Comparison of ENCODE assay signal across 8 cellular contexts in the genomic region with DNA sequence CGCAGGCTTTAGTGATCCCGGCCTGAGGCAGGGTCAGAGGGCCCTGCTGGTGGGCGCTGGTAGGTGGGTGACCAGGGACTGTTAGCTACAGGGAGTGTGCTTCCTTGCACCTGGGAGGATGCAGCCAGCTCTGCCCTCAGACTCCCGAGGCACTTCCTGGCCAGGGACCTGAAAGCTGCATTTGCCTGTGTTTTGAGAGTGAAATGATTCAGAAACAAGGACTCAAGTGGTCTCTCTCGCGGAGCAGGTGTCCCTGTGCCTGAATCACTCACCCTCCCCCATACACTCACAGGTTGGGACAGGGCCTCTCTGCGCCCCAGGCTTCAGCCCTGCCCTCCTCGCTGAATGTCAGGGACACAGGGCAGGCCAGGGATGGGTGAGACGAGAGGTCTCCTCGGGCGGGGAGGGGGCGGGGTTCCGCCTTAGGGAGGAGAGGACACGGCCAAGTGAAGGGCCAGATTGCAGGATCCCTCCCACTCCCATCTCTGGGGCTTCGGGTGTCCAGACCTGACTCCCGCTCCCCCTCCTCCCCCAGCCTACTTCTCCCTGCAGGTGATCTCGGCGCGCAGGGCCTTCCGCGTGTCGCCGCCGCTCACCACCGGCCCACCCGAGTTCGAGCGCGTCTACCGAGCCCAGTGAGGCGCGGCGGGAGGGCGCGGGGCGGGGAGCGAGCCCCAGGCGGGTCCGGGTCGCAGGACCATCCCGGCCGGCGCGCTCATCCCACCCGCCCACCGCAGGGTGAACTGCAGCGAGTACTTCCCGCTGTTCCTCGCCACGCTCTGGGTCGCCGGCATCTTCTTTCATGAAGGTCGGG. TPM values are rescaled to one million over a fixed set of nuclear protein-coding genes. Genes with fewer than 3 reads are reported as not detected.
DNase-seq lines count a peak whose midpoint lies in the region; ATAC-seq, FAIRE-seq and TF ChIP-seq lines count a peak whose summit lies in the region.

No MANE protein-coding gene starts in this region.

- CTCF ChIA-PET in SK-N-SH (lab: Yijun Ruan, JAX), result interaction anchor here (1.0 to 8.3 kb wide), 13 partner anchors 10 to 157 kb away, joined by 3 to 67 read pairs (median 5); a partner anchor contains a TSS

- H3K27ac ChIP-seq in DND-41 (ENCODE audit: low read length) (no peak overlapping the region), SK-N-SH (ENCODE audit: low read depth in 2 of 2, low read length in 1 of 2) (no peak overlapping the region), esophagus muscularis mucosa (replicated peaks in 1 of 4) (peak overlapping the region; percentile 79 to 90 (median 84)), ovary (peak overlapping the region; percentile 63 to 68)

- H3K27me3 ChIP-seq in DND-41 (ENCODE audit: insufficient read depth, low read length, poor library complexity), result no peaks in the 10 kb centered on the region
- H3K27me3 ChIP-seq in SK-N-SH (ENCODE audit: insufficient read depth), result no peaks in the 10 kb centered on the region
- H3K27me3 ChIP-seq in esophagus muscularis mucosa, result no peaks in the 10 kb centered on the region
- H3K27me3 ChIP-seq in ovary, result no peaks in the 10 kb centered on the region

- peaks cover 24% of the 10 kb centered on the region for H3K4me1 ChIP-seq in DND-41 (ENCODE audit: insufficient read depth, low read length)
- peaks cover 0 to 14% of the 10 kb centered on the region in 2 experiments; a peak in 1 of 4 replicates for H3K4me1 ChIP-seq in SK-N-SH (ENCODE audit: control insufficient read depth in 1 of 2, insufficient read depth in 2 of 2, low read depth in 1 of 2, low read length in 1 of 2)
- peaks cover 48 to 58% (median 55%) of the 10 kb centered on the region in 4 donors for H3K4me1 ChIP-seq in esophagus muscularis mucosa
- H3K4me1 ChIP-seq in ovary (ENCODE audit: insufficient read depth), result peaks cover 15% of the 10 kb centered on the region

- no peak for TF ChIP-seq RAD21 in SK-N-SH (IDR thresholded peaks at IDR 0.05; ENCODE audit: low read length)

- intact Hi-C loops in esophagus muscularis mucosa (cut with DNase I) (loop anchor here (5.0 kb wide), 2 partner anchors 33 to 138 kb away; no protein-coding TSS in a partner anchor), ovary (cut with DNase I) (loop anchor here in 3 of 4 donors (5.0 to 10.0 kb wide), 3 partner anchors 33 to 110 kb away; a partner anchor contains a TSS)

- TF ChIP-seq POLR2A in esophagus muscularis mucosa (IDR thresholded peaks at IDR 0.05; ENCODE audit: low read depth), result no peak
- TF ChIP-seq POLR2A in ovary (IDR thresholded peaks at IDR 0.05), result no peak

- peaks cover 13% of the 10 kb centered on the region for H4K20me1 ChIP-seq in DND-41 (ENCODE audit: insufficient read depth, low read length)
- H4K20me1 ChIP-seq in SK-N-SH (ENCODE audit: insufficient read depth), result no peaks in the 10 kb centered on the region

- H3K9me3 ChIP-seq in DND-41 (ENCODE audit: insufficient read depth, low read length, severe bottlenecking), result no peaks in the 10 kb centered on the region
- no peaks in the 10 kb centered on the region for H3K9me3 ChIP-seq in SK-N-SH
- no peaks in the 10 kb centered on the region for H3K9me3 ChIP-seq in esophagus muscularis mucosa
- H3K9me3 ChIP-seq in ovary, result no peaks in the 10 kb centered on the region

- H3F3A ChIP-seq in SK-N-SH (replicated peaks; ENCODE audit: insufficient read depth), result peaks cover 4% of the 10 kb centered on the region

- H3K4me2 ChIP-seq in DND-41 (ENCODE audit: insufficient read depth, low read length) (peak overlapping the region; percentile 82), SK-N-SH (peak overlapping the region; percentile 83)

- H3K36me3 ChIP-seq in DND-41 (ENCODE audit: insufficient read depth, low read length), result peaks cover 35% of the 10 kb centered on the region
- H3K36me3 ChIP-seq in SK-N-SH (replicated peaks in 1 of 2; ENCODE audit: control insufficient read depth in 1 of 2, insufficient read depth in 2 of 2, low read length in 1 of 2), result peaks cover 0 to 29% of the 10 kb centered on the region in 2 experiments
- H3K36me3 ChIP-seq in esophagus muscularis mucosa, result peaks cover 30 to 39% (median 32%) of the 10 kb centered on the region in 4 donors
- no peaks in the 10 kb centered on the region for H3K36me3 ChIP-seq in ovary

- no peak for FAIRE-seq in frontal cortex (lab: Jason Lieb, UNC)

- peak overlapping the region; percentile 62 for H2AFZ ChIP-seq in DND-41 (ENCODE audit: low read depth, low read length)
- no peak overlapping the region for H2AFZ ChIP-seq in SK-N-SH (ENCODE audit: low read depth)

- H3K9ac ChIP-seq in DND-41 (ENCODE audit: low read depth, low read length) (peak overlapping the region; percentile 52; the same call in 1 of the 2 replicates), SK-N-SH (peak overlapping the region; percentile 44; the same call in 1 of the 2 replicates)

- whole genome bisulfite sequencing in SK-N-SH (ENCODE audit: low lambda C conversion rate), result 45% methylated on average over 10 of the region's 53 CpGs
- WGBS in esophagus muscularis mucosa, result 53% methylated on average over 8 of the region's 53 CpGs
- 8 to 14% (median 10%) methylated on average over 14 to 53 of the region's 53 CpGs for WGBS in ovary, 3 donors

- peak overlapping the region in 1 of 2 experiments; percentile 59; a peak in 2 of 4 replicates for H3K4me3 ChIP-seq in DND-41 (ENCODE audit: low read depth in 1 of 2, low read length in 2 of 2)
- H3K4me3 ChIP-seq in SK-N-SH (ENCODE audit: low read depth in 2 of 2, low read length in 1 of 2), result peak overlapping the region; percentile 57 to 59
- peak overlapping the region; percentile 62 to 80 (median 72) for H3K4me3 ChIP-seq in esophagus muscularis mucosa
- H3K4me3 ChIP-seq in ovary, result peak overlapping the region; percentile 49

- DNase-seq in DND-41 (no peak), SK-N-SH (peak; percentile 73), esophagus muscularis mucosa (ENCODE audit: extremely low spot score) (no peak), ovary (peak in 4 of 5 donors; percentile 36 to 63 (median 46)), AG08396 (ENCODE audit: low spot score) (no peak), frontal cortex (ENCODE audit: low spot score in 2 of 2) (no peak)

- ATAC-seq in DND-41 (ENCODE audit: insufficient read depth, low read depth) (0 out of 3 replicates have a peak, but pooled peaks have one; percentile 1), HG02885 (IDR thresholded peaks at IDR 0.05; ENCODE audit: poor library complexity, unreplicated experiment) (peak; percentile 5), HG03439 (IDR thresholded peaks at IDR 0.05; ENCODE audit: unreplicated experiment) (no peak)

- POLR2A ChIA-PET in SK-N-SH (lab: Yijun Ruan, JAX), result no interaction called here

- H3K9me2 ChIP-seq in SK-N-SH, result no peaks in the 10 kb centered on the region

- TF ChIP-seq EP300 in SK-N-SH (IDR thresholded peaks at IDR 0.05; ENCODE audit: borderline replicate concordance in 1 of 2, low read depth in 1 of 2, low read length in 1 of 2) (no peak), esophagus muscularis mucosa (IDR thresholded peaks at IDR 0.05) (no peak), ovary (IDR thresholded peaks at IDR 0.05) (no peak)

- TF ChIP-seq CTCF in DND-41 (IDR thresholded peaks at IDR 0.05; ENCODE audit: borderline replicate concordance, extremely low read depth, low read length, poor library complexity, severe bottlenecking) (no peak), SK-N-SH (IDR thresholded peaks at IDR 0.05) (no peak), esophagus muscularis mucosa (IDR thresholded peaks at IDR 0.05) (no peak), ovary (IDR thresholded peaks at IDR 0.05) (no peak)

- H3K79me2 ChIP-seq in DND-41 (ENCODE audit: insufficient read depth, low read length) (no peaks in the 10 kb centered on the region), SK-N-SH (ENCODE audit: insufficient read depth) (no peaks in the 10 kb centered on the region)

TF ChIP-seq in SK-N-SH, 30 proteins besides CTCF, POLR2A, EP300 and RAD21 (continues in another document):
- TF ChIP-seq SMC3 (IDR thresholded peaks at IDR 0.05; ENCODE audit: low read depth, low read length) (no peak), FOSL2 (IDR thresholded peaks at IDR 0.05; ENCODE audit: borderline replicate concordance, low read depth) (no peak), CHD2 (IDR thresholded peaks at IDR 0.05; ENCODE audit: low read length, partially characterized antibody) (no peak)
- TF ChIP-seq, protein P1, sequence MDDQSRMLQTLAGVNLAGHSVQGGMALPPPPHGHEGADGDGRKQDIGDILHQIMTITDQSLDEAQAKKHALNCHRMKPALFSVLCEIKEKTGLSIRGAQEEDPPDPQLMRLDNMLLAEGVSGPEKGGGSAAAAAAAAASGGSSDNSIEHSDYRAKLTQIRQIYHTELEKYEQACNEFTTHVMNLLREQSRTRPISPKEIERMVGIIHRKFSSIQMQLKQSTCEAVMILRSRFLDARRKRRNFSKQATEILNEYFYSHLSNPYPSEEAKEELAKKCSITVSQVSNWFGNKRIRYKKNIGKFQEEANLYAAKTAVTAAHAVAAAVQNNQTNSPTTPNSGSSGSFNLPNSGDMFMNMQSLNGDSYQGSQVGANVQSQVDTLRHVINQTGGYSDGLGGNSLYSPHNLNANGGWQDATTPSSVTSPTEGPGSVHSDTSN (IDR thresholded peaks at IDR 0.05), result no peak
- TF ChIP-seq, protein P2, sequence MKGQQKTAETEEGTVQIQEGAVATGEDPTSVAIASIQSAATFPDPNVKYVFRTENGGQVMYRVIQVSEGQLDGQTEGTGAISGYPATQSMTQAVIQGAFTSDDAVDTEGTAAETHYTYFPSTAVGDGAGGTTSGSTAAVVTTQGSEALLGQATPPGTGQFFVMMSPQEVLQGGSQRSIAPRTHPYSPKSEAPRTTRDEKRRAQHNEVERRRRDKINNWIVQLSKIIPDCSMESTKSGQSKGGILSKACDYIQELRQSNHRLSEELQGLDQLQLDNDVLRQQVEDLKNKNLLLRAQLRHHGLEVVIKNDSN (IDR thresholded peaks at IDR 0.05; ENCODE audit: borderline replicate concordance, low read depth), result no peak

RNA-seq across cellular contexts. Expression of a gene that starts 1.5 kb away (rescaled TPM):
- polyA plus RNA-seq in SK-N-SH (2012; rRNA removed), result 0.34 and 0.43 TPM in 2 replicates
- 0.14 TPM in 1 of 2 replicates, not detected in the other for polyA plus RNA-seq in SK-N-SH (2012; cell fraction: cytosol; rRNA removed)
- polyA plus RNA-seq in SK-N-SH (2012; cell fraction: nucleus; rRNA removed), result 0.67 and 0.75 TPM in 2 replicates
- total RNA-seq in esophagus muscularis mucosa, result 10 to 100 TPM in 3 of 4 donors, 1 to 10 TPM in 1; 7.9 to 15.2 (median 12.8) TPM
- total RNA-seq in ovary, result 10 to 100 TPM in 6 of 7 donors, 1 to 10 TPM in 1; 7.5 to 43.5 (median 20.6) TPM
- polyA plus RNA-seq in ovary, result 10 to 100 TPM in 1 of 2 donors, not detected in 1; 11.7 TPM
- 1.6 TPM for total RNA-seq in frontal cortex

RNA-seq across cellular contexts. Expression of a gene that starts 11.4 kb away (rescaled TPM):
- polyA plus RNA-seq in SK-N-SH (2012; rRNA removed) (174 and 190 TPM in 2 replicates), ovary (10 to 100 TPM; 51.0 to 65.6 TPM)
- polyA plus RNA-seq in SK-N-SH (2012; cell fraction: cytosol; rRNA removed), result 120 and 170 TPM in 2 replicates
- 434 and 545 TPM in 2 replicates for polyA plus RNA-seq in SK-N-SH (2012; cell fraction: nucleus; rRNA removed)
- total RNA-seq in esophagus muscularis mucosa (10 to 100 TPM; 47.1 to 70.6 (median 59.2) TPM), ovary (100 to 1,000 TPM in 1 of 7 donors, 10 to 100 TPM in 6; 51.2 to 102 (median 68.6) TPM), frontal cortex (58.7 TPM)

RNA-seq across cellular contexts. Expression of a gene that starts 25.4 kb away (rescaled TPM):
- polyA plus RNA-seq in SK-N-SH (2012; rRNA removed), result 181 and 185 TPM in 2 replicates
- polyA plus RNA-seq in SK-N-SH (2012; cell fraction: cytosol; rRNA removed), result 98.5 and 121 TPM in 2 replicates
- 413 and 442 TPM in 2 replicates for polyA plus RNA-seq in SK-N-SH (2012; cell fraction: nucleus; rRNA removed)
- total RNA-seq in esophagus muscularis mucosa, result 100 to 1,000 TPM; 333 to 453 (median 392) TPM
- total RNA-seq in ovary, result 100 to 1,000 TPM; 257 to 457 (median 337) TPM
- 100 to 1,000 TPM; 125 to 265 TPM for polyA plus RNA-seq in ovary
- 46.9 TPM for total RNA-seq in frontal cortex

Comparison
In these comparisons a context has a peak if more than half of its experiments do, and no peak if none do; other contexts are left out.
1. DNase-seq: peak in SK-N-SH (single experiment) and ovary (4 of 5); none in DND-41 (single experiment), esophagus muscularis mucosa (single experiment), AG08396 (single experiment) and frontal cortex (0 of 2).
2. H3K27ac ChIP-seq: peak in esophagus muscularis mucosa (4 of 4) and ovary (2 of 2); none in DND-41 (single experiment) and SK-N-SH (0 of 2).